ENCODE assay signal across 28 cellular contexts in genomic region chr22:47601666-47602065, GRCh38.
"Had no signal": no experiment of that assay in that cellular context is flagged by ENCODE, and none has a peak within 500 bp of the region (broad histone marks: within the 10 kb centered on the region; RNA-seq: fewer than 3 reads in every experiment).

No MANE protein-coding gene starts in this region.

- H3K4me3 ChIP-seq: breast epithelium, coronary artery, dorsolateral prefrontal cortex, heart left ventricle, neural progenitor cell, right atrium auricular region, tibial artery had no signal

- H3K9me3 ChIP-seq: breast epithelium, heart left ventricle, right atrium auricular region, tibial artery had no signal

- H3K36me3 Mint-ChIP-seq: activated naive CD4-positive, alpha-beta T cell treated with anti-CD3 and anti-CD28 coated beads, Interleukin-2, amount 50 U/mL, for 72 hours; immature natural killer cell; naive thymus-derived CD4-positive, alpha-beta T cell; neural progenitor cell had no signal

- DNase-seq: activated CD4-positive, alpha-beta T cell treated with anti-CD3 and anti-CD28 coated beads for 48 hours; activated CD4-positive, alpha-beta T cell treated with anti-CD3 and anti-CD28 coated beads, Interleukin-2, amount 50 U/mL, for 48 hours; activated naive CD4-positive, alpha-beta T cell; activated T-cell treated with anti-CD3 and anti-CD28 coated beads, Interleukin-2, amount 50 U/mL, for 4 hours; cerebellar nuclear complex; effector memory CD8-positive, alpha-beta T cell; foreskin keratinocyte; heart left ventricle; hypothalamus; immature natural killer cell; kidney; left colon; midbrain; naive thymus-derived CD4-positive, alpha-beta T cell; occipital lobe; stimulated activated CD4-positive, alpha-beta T cell treated with anti-CD3 and anti-CD28 coated beads, Interleukin-2, amount 100 ng/mL, for 48 hours; stimulated activated naive CD8-positive, alpha-beta T cell treated with anti-CD3 and anti-CD28 coated beads, Interleukin-15, Interleukin-2, amounts not matched to agents 100 U/mL and 50 U/mL, for 24 hours; T-helper 17 cell; T1000; WERI-Rb-1 had no signal

- H3K36me3 ChIP-seq: breast epithelium, heart left ventricle, neural progenitor cell, right atrium auricular region, tibial artery, WERI-Rb-1 had no signal

- H3K4me1 Mint-ChIP-seq: activated T-helper 17 cell treated with anti-CD3 and anti-CD28 coated beads, Interleukin-2, amount 50 U/mL, for 72 hours; immature natural killer cell; naive thymus-derived CD4-positive, alpha-beta T cell; T-helper 17 cell had no signal

- H3K27ac Mint-ChIP-seq: activated naive CD4-positive, alpha-beta T cell treated with anti-CD3 and anti-CD28 coated beads, Interleukin-2, amount 50 U/mL, for 72 hours; activated T-helper 17 cell treated with anti-CD3 and anti-CD28 coated beads, Interleukin-2, amount 50 U/mL, for 72 hours; effector memory CD8-positive, alpha-beta T cell; neural progenitor cell; T-helper 17 cell had no signal

- H3K4me1 ChIP-seq: breast epithelium, foreskin keratinocyte, heart left ventricle, neural progenitor cell, right atrium auricular region, tibial artery had no signal

- H3K27me3 ChIP-seq: foreskin keratinocyte, neural progenitor cell, right atrium auricular region had no signal

- H3K9me3 Mint-ChIP-seq: activated naive CD4-positive, alpha-beta T cell treated with anti-CD3 and anti-CD28 coated beads, Interleukin-2, amount 50 U/mL, for 72 hours; activated T-cell treated with anti-CD3 and anti-CD28 coated beads, Interleukin-2, amount 50 U/mL, for 4 hours; activated T-helper 17 cell treated with anti-CD3 and anti-CD28 coated beads, Interleukin-2, amount 50 U/mL, for 72 hours; effector memory CD8-positive, alpha-beta T cell had no signal

- H3K27ac ChIP-seq: breast epithelium, coronary artery, dorsolateral prefrontal cortex, foreskin keratinocyte, heart left ventricle, neural progenitor cell, right atrium auricular region, tibial artery, WERI-Rb-1 had no signal

- H3K4me3 Mint-ChIP-seq: activated T-cell treated with anti-CD3 and anti-CD28 coated beads, Interleukin-2, amount 50 U/mL, for 4 hours; activated T-helper 17 cell treated with anti-CD3 and anti-CD28 coated beads, Interleukin-2, amount 50 U/mL, for 72 hours; effector memory CD8-positive, alpha-beta T cell; immature natural killer cell; naive thymus-derived CD4-positive, alpha-beta T cell; neural progenitor cell; T-helper 17 cell had no signal
